Comparison of ENCODE assay signal across 18 cellular contexts in the genomic region with DNA sequence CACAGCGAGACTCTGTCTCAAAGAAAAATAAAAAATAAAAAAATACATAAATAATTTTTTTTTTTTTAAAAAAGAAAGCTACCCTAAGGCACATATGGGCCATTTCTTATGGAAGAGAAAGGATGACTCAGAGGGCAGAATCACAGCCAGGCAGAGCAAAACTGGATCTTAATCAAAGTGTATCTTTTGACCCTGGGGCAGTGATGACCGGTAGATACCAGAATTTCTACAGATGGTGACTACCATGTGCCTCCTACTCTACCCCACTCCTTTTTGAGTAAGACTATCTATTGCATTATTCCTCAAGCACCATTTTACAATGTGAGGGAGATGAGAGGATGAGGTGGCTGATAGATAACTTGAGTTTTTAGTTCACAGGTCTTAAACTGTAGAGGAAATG. TPM values are rescaled to one million over a fixed set of nuclear protein-coding genes. Genes with fewer than 3 reads are reported as not detected.
DNase-seq lines count a peak whose midpoint lies in the region; ATAC-seq, FAIRE-seq and TF ChIP-seq lines count a peak whose summit lies in the region.
"Had no signal": no experiment of that assay in that cellular context is flagged by ENCODE, and none has a peak within 500 bp of the region (broad histone marks: within the 10 kb centered on the region; RNA-seq: fewer than 3 reads in every experiment).

No MANE protein-coding gene starts in this region.

- H3K36me3 ChIP-seq in SK-N-SH (replicated peaks in 1 of 2; ENCODE audit: control insufficient read depth in 1 of 2, insufficient read depth in 2 of 2, low read length in 1 of 2) (peaks cover 36 to 58% of the 10 kb centered on the region in 2 experiments), bronchial epithelial cell (ENCODE audit: control insufficient read depth, insufficient read depth, low read length) (no peaks in the 10 kb centered on the region), osteoblast (ENCODE audit: insufficient read depth, low read length) (peaks cover 18% of the 10 kb centered on the region), transverse colon (peaks cover 0 to 71% (median 24%) of the 10 kb centered on the region in 4 donors)

- no peak overlapping the region for H3K27ac Mint-ChIP-seq in osteocyte (ENCODE audit: unreplicated experiment)

- no peaks in the 10 kb centered on the region for H3K9me3 Mint-ChIP-seq in osteocyte (ENCODE audit: unreplicated experiment)

- H3K27ac ChIP-seq in SK-N-SH (ENCODE audit: low read depth in 2 of 2, low read length in 1 of 2) = no peak overlapping the region
- no peak overlapping the region for H3K27ac ChIP-seq in osteoblast (ENCODE audit: low read depth, low read length)
- H3K27ac ChIP-seq in transverse colon = no peak overlapping the region
- H3K27ac ChIP-seq: 22Rv1 had no signal

- H3K4me3 Mint-ChIP-seq in osteocyte (ENCODE audit: unreplicated experiment) = no peak overlapping the region

- no peak for TF ChIP-seq RAD21 in SK-N-SH (IDR thresholded peaks at IDR 0.05; ENCODE audit: low read length)

- H3K4me1 ChIP-seq in SK-N-SH (ENCODE audit: control insufficient read depth in 1 of 2, insufficient read depth in 2 of 2, low read depth in 1 of 2, low read length in 1 of 2) = peaks cover 0 to 5% of the 10 kb centered on the region in 2 experiments; a peak in 1 of 4 replicates
- no peaks in the 10 kb centered on the region for H3K4me1 ChIP-seq in osteoblast (ENCODE audit: insufficient read depth, low read length)
- H3K4me1 ChIP-seq in transverse colon = no peaks in the 10 kb centered on the region
- H3K4me1 ChIP-seq: Caco-2 had no signal

- no peak for DNase-seq in SK-N-SH
- peak; percentile 73 for DNase-seq in M059J (ENCODE audit: low read depth)
- peak; percentile 57 for DNase-seq in bronchial epithelial cell (ENCODE audit: low read depth)
- DNase-seq in osteocyte (ENCODE audit: extremely low spot score, unreplicated experiment) = peak; percentile 23
- no peak for DNase-seq in osteoblast (ENCODE audit: insufficient read length, low spot score, missing footprints)
- no peak for DNase-seq in NOMO-1 treated with DMSO at 0.1 percent for 48 hours (lab: John Stamatoyannopoulos, UW; ENCODE audit: unreplicated experiment)
- DNase-seq in transverse colon = no peak
- DNase-seq: C1 segment of cervical spinal cord, Caco-2, NCI-H1092 treated with DMSO at 0.1 percent for 48 hours, NCI-H1694, NCI-H69, PC-3, Right ventricle myocardium superior had no signal

- no peak for TF ChIP-seq EP300 in SK-N-SH (IDR thresholded peaks at IDR 0.05; ENCODE audit: borderline replicate concordance in 1 of 2, low read depth in 1 of 2, low read length in 1 of 2)
- TF ChIP-seq EP300 in transverse colon (IDR thresholded peaks at IDR 0.05; ENCODE audit: low read depth) = no peak

- no peaks in the 10 kb centered on the region for H3K79me2 ChIP-seq in SK-N-SH (ENCODE audit: insufficient read depth)
- no peaks in the 10 kb centered on the region for H3K79me2 ChIP-seq in osteoblast (ENCODE audit: insufficient read depth, low read length)

- intact Hi-C loops in transverse colon (cut with DNase I; ENCODE audit: low total_unique reads) = no loop called here

- no peak overlapping the region for H3K4me3 ChIP-seq in SK-N-SH (ENCODE audit: low read depth in 2 of 2, low read length in 1 of 2)
- no peak overlapping the region for H3K4me3 ChIP-seq in bronchial epithelial cell (ENCODE audit: low read depth, low read length)
- H3K4me3 ChIP-seq in osteoblast (ENCODE audit: insufficient read depth, low read length) = no peak overlapping the region
- H3K4me3 ChIP-seq in transverse colon = no peak overlapping the region

- no peaks in the 10 kb centered on the region for H3F3A ChIP-seq in SK-N-SH (replicated peaks; ENCODE audit: insufficient read depth)

- no peak overlapping the region for H2AFZ ChIP-seq in SK-N-SH (ENCODE audit: low read depth)
- no peak overlapping the region for H2AFZ ChIP-seq in osteoblast (ENCODE audit: low read length)

- 63% methylated on average over 2 of the region's 2 CpGs for WGBS in SK-N-SH (ENCODE audit: low lambda C conversion rate)
- 86 to 89% methylated on average over 2 of the region's 2 CpGs for WGBS in transverse colon (ENCODE audit: low coverage in 1 of 2), 2 donors

- CTCF ChIA-PET in SK-N-SH (lab: Yijun Ruan, JAX) = no interaction called here

- FAIRE-seq in bronchial epithelial cell (lab: Jason Lieb, UNC) = no peak
- FAIRE-seq: G401.6, GM12891 had no signal

- no peak for TF ChIP-seq POLR2A in transverse colon (IDR thresholded peaks at IDR 0.05)

- in situ Hi-C loops in transverse colon (cut with MboI; ENCODE audit: low pct_ligation_motif_present in 1 of 4, low pct_unique_long_range_greater_than_20kb in 1 of 4, low sequenced_read_pairs in 3 of 4) = no loop called here

- H3K9me3 ChIP-seq in SK-N-SH = no peaks in the 10 kb centered on the region
- no peaks in the 10 kb centered on the region for H3K9me3 ChIP-seq in osteoblast (ENCODE audit: low read depth, low read length)
- no peaks in the 10 kb centered on the region for H3K9me3 ChIP-seq in transverse colon
- H3K9me3 ChIP-seq: Caco-2 had no signal

- TF ChIP-seq CTCF in SK-N-SH (IDR thresholded peaks at IDR 0.05) (no peak), bronchial epithelial cell (IDR thresholded peaks at IDR 0.05; ENCODE audit: insufficient read depth, low read length, severe bottlenecking) (no peak), osteocyte (IDR thresholded peaks at IDR 0.05) (no peak), osteoblast (IDR thresholded peaks at IDR 0.05; ENCODE audit: extremely low read depth, low read depth, low read length) (no peak), transverse colon (IDR thresholded peaks at IDR 0.05) (no peak)

- H3K4me2 ChIP-seq in SK-N-SH (no peak overlapping the region), osteoblast (ENCODE audit: insufficient read depth, low read length) (no peak overlapping the region)

- no peak overlapping the region for H3K9ac ChIP-seq in SK-N-SH

- no peaks in the 10 kb centered on the region for H4K20me1 ChIP-seq in SK-N-SH (ENCODE audit: insufficient read depth)
- H4K20me1 ChIP-seq in osteoblast (ENCODE audit: insufficient read depth, low read length) = no peaks in the 10 kb centered on the region

- ATAC-seq in SK-N-SH treated with all-trans-retinoic acid at 6 μM for 48 hours = no peak
- ATAC-seq: PC-3 had no signal

- POLR2A ChIA-PET in SK-N-SH (lab: Yijun Ruan, JAX) = no interaction called here

- peaks cover 61% of the 10 kb centered on the region for H3K36me3 Mint-ChIP-seq in osteocyte (ENCODE audit: unreplicated experiment)

- H3K27me3 Mint-ChIP-seq in osteocyte (ENCODE audit: unreplicated experiment) = no peaks in the 10 kb centered on the region

- H3K27me3 ChIP-seq in SK-N-SH (ENCODE audit: insufficient read depth) = no peaks in the 10 kb centered on the region
- no peaks in the 10 kb centered on the region for H3K27me3 ChIP-seq in bronchial epithelial cell (ENCODE audit: control insufficient read depth, insufficient read depth, low read length)
- H3K27me3 ChIP-seq in osteoblast (ENCODE audit: insufficient read depth, low read length) = no peaks in the 10 kb centered on the region
- H3K27me3 ChIP-seq in transverse colon = no peaks in the 10 kb centered on the region

- no peaks in the 10 kb centered on the region for H3K9me2 ChIP-seq in SK-N-SH

- no peaks in the 10 kb centered on the region for H3K4me1 Mint-ChIP-seq in osteocyte (ENCODE audit: unreplicated experiment)

TF ChIP-seq in SK-N-SH, 30 proteins besides CTCF, POLR2A, EP300 and RAD21 (continues in another document):
- TF ChIP-seq MAX (IDR thresholded peaks at IDR 0.05; ENCODE audit: low read depth) (no peak), USF1 (IDR thresholded peaks at IDR 0.05; ENCODE audit: borderline replicate concordance, low read depth) (no peak), EZH2phosphoT487 (IDR thresholded peaks at IDR 0.05; ENCODE audit: borderline replicate concordance, low read depth) (no peak)

TF ChIP-seq in SK-N-SH treated with all-trans-retinoic acid at 6 μM for 48 hours, 23 proteins besides CTCF, POLR2A, EP300 and RAD21 (continues in another document):
- no peak for TF ChIP-seq CREB5 (CRISPR knock-in tag; IDR thresholded peaks at IDR 0.05; ENCODE audit: low read depth)
- TF ChIP-seq CSDC2 (CRISPR knock-in tag; IDR thresholded peaks at IDR 0.05) = no peak
- TF ChIP-seq ESRRG (CRISPR knock-in tag; IDR thresholded peaks at IDR 0.05) = no peak
- no peak for TF ChIP-seq PPARA (CRISPR knock-in tag; IDR thresholded peaks at IDR 0.05; ENCODE audit: borderline replicate concordance)
- TF ChIP-seq RARB (CRISPR knock-in tag; IDR thresholded peaks at IDR 0.05) = no peak
- TF ChIP-seq ZC3H10 (CRISPR knock-in tag; IDR thresholded peaks at IDR 0.05) = no peak
- no peak for TF ChIP-seq ISL1 (CRISPR knock-in tag; IDR thresholded peaks at IDR 0.05)

RNA-seq across cellular contexts. Expression of gene TARS3, which starts 26.0 kb away (rescaled TPM):
- 3.5 and 3.9 TPM in 2 replicates for polyA plus RNA-seq in SK-N-SH (2012; rRNA removed)
- 4.0 and 4.5 TPM in 2 replicates for polyA plus RNA-seq in SK-N-SH (2012; cell fraction: cytosol; rRNA removed)
- polyA plus RNA-seq in SK-N-SH (2012; cell fraction: nucleus; rRNA removed) = 9.5 and 9.7 TPM in 2 replicates
- total RNA-seq in M059J (2014; rRNA removed; shearing (Covaris generic)) = 0.94 and 3.0 TPM in 2 replicates
- total RNA-seq in bronchial epithelial cell = 5.4 and 11.1 TPM in 2 replicates
- 15.8 and 16.0 TPM in 2 replicates for total RNA-seq in osteocyte
- total RNA-seq in osteoblast = 8.7 and 15.0 TPM in 2 replicates
- 10 to 100 TPM; 11.7 to 55.7 (median 15.0) TPM for total RNA-seq in transverse colon

RNA-seq across cellular contexts. Expression of gene TM2D3, which starts 46.1 kb away (rescaled TPM):
- polyA plus RNA-seq in SK-N-SH (2012; rRNA removed) = 71.6 and 73.3 TPM in 2 replicates
- polyA plus RNA-seq in SK-N-SH (2012; cell fraction: cytosol; rRNA removed) = 66.3 and 69.5 TPM in 2 replicates
- 74.8 and 94.3 TPM in 2 replicates for polyA plus RNA-seq in SK-N-SH (2012; cell fraction: nucleus; rRNA removed)
- 30.4 and 34.2 TPM in 2 replicates for total RNA-seq in M059J (2014; rRNA removed; shearing (Covaris generic))
- total RNA-seq in bronchial epithelial cell (21.6 and 23.0 TPM in 2 replicates), osteocyte (55.3 and 59.6 TPM in 2 replicates), osteoblast (31.8 and 32.6 TPM in 2 replicates), transverse colon (10 to 100 TPM; 13.8 to 46.4 (median 33.6) TPM)

Comparison
In these comparisons a context has a peak if more than half of its experiments do, and no peak if none do; other contexts are left out.
1. DNase-seq: peak in M059J (single experiment), bronchial epithelial cell (single experiment) and osteocyte (single experiment); none in SK-N-SH (single experiment), osteoblast (single experiment), NOMO-1 treated with DMSO at 0.1 percent for 48 hours (single experiment) and transverse colon (single experiment).